ENCODE assay signal across 8 cellular contexts in the genomic region with DNA sequence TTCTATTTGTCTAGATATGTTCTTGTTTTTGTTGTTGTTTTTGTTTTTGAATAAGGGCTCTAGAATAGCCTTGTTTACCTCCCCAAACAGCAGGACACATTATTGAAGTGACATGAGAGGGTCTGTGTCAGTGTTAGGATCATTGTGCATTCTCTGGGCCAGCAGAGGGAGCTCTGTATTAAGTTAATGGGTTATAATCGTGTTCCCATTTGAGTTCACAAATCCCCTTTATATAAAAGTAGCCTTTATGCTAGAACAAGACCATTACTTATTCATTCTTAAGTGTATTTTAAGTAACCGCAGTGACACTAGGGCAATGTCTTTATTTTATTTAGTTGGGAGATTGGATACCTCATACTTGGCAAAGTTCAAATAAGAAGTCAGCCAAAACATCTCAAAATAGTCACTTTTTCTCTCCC. TPM values are rescaled to one million over a fixed set of nuclear protein-coding genes. Genes with fewer than 3 reads are reported as not detected.
A peak's percentile ranks its signal among the peaks of the same experiment; 100 is the strongest.
DNase-seq lines count a peak whose midpoint lies in the region; ATAC-seq and TF ChIP-seq lines count a peak whose summit lies in the region.

No MANE protein-coding gene starts in this region.

- TF ChIP-seq POLR2A in stomach (IDR thresholded peaks at IDR 0.05), result no peak

- H3K4me3 ChIP-seq in stomach, result no peak overlapping the region

- H3K4me1 Mint-ChIP-seq in endothelial cell (ENCODE audit: unreplicated experiment), result no peaks in the 10 kb centered on the region

- H3K27me3 Mint-ChIP-seq in endothelial cell (ENCODE audit: unreplicated experiment), result no peaks in the 10 kb centered on the region

- no peak overlapping the region for H3K27ac ChIP-seq in stomach

- no peak overlapping the region for H3K27ac Mint-ChIP-seq in endothelial cell (ENCODE audit: unreplicated experiment)

- DNase-seq in ACHN (peak; percentile 65), GM13976 (ENCODE audit: low spot score) (peak; percentile 36), NCI-H2227 (lab: John Stamatoyannopoulos, UW; ENCODE audit: unreplicated experiment) (peak; percentile 47), endothelial cell (ENCODE audit: low spot score) (peak; percentile 41), mucosa of gallbladder (ENCODE audit: low spot score) (peak; percentile 58), stomach (peak; percentile 57)
- DNase-seq in activated CD4-positive, alpha-beta T cell treated with anti-CD3 and anti-CD28 coated beads, Interleukin-2, amount 50 U/mL, for 1 hour, result peak; percentile 53

- no peak overlapping the region for H3K4me3 Mint-ChIP-seq in endothelial cell (ENCODE audit: unreplicated experiment)

- ATAC-seq in GM19023 (IDR thresholded peaks at IDR 0.05; ENCODE audit: unreplicated experiment), result no peak

- H3K36me3 ChIP-seq in stomach, result peaks cover 20 to 58% (median 47%) of the 10 kb centered on the region in 4 donors

- peaks cover 4% of the 10 kb centered on the region for H3K36me3 Mint-ChIP-seq in endothelial cell (ENCODE audit: low read depth, unreplicated experiment)

- no peak for TF ChIP-seq EP300 in stomach (IDR thresholded peaks at IDR 0.05)

- WGBS in stomach, 5 donors, result 17 to 31% (median 26%) methylated on average over 2 of the region's 2 CpGs

- peaks cover 0 to 34% (median 4%) of the 10 kb centered on the region in 4 donors for H3K4me1 ChIP-seq in stomach

- intact Hi-C loops in stomach (cut with DNase I; ENCODE audit: low total_unique reads), result loop anchor here (10.0 kb wide), 1 partner anchor 284 kb away; no protein-coding TSS in a partner anchor

- no peaks in the 10 kb centered on the region for H3K27me3 ChIP-seq in stomach

- in situ Hi-C loops in ACHN (cut with HindIII; ENCODE audit: low pct_ligation_motif_present, low pct_unique_long_range_greater_than_20kb, low sequenced_read_pairs) (no loop called here), GM13976 (cut with MboI; ENCODE audit: low sequenced_read_pairs, unreplicated experiment) (no loop called here)

- H3K9me3 Mint-ChIP-seq in endothelial cell (ENCODE audit: unreplicated experiment), result no peaks in the 10 kb centered on the region

- no peaks in the 10 kb centered on the region for H3K9me3 ChIP-seq in stomach

- TF ChIP-seq CTCF in GM13976 (IDR thresholded peaks at IDR 0.05; ENCODE audit: borderline replicate concordance, control extremely low read depth, extremely low read depth, insufficient read depth, missing control alignments), result peak; percentile 44
- TF ChIP-seq CTCF in endothelial cell (IDR thresholded peaks at IDR 0.05; ENCODE audit: unreplicated experiment), result peak; percentile 40
- peak in 5 of 7 experiments; percentile 40 to 60 (median 49) for TF ChIP-seq CTCF in stomach (IDR thresholded peaks at IDR 0.05)

RNA-seq across cellular contexts. Expression of a gene that starts 44.8 kb away (rescaled TPM):
- total RNA-seq in endothelial cell (ENCODE audit: unreplicated experiment), result 34.1 TPM
- total RNA-seq in mucosa of gallbladder, result 29.3 TPM
- 10 to 100 TPM; 16.5 to 49.6 (median 22.3) TPM for total RNA-seq in stomach
- 1 to 10 TPM; 4.8 to 6.5 (median 6.4) TPM for polyA plus RNA-seq in stomach

RNA-seq across cellular contexts. Expression of a gene that starts 50.9 kb away (rescaled TPM):
- total RNA-seq in endothelial cell (ENCODE audit: unreplicated experiment) (46.2 TPM), mucosa of gallbladder (21.4 TPM), stomach (10 to 100 TPM in 1 of 5 donors, 1 to 10 TPM in 4; 1.7 to 11.6 (median 4.9) TPM)
- 10 to 100 TPM; 14.4 to 15.7 (median 15.4) TPM for polyA plus RNA-seq in stomach
